In genomic region chr2:71555798-71556454, GRCh38 we compare ENCODE assay signal across 14 cellular contexts.
DNase-seq lines count a peak whose midpoint lies in the region; ATAC-seq and TF ChIP-seq lines count a peak whose summit lies in the region.
"Had no signal": no experiment of that assay in that cellular context is flagged by ENCODE, and none has a peak within 500 bp of the region (broad histone marks: within the 10 kb centered on the region; RNA-seq: fewer than 3 reads in every experiment).

No MANE protein-coding gene starts in this region.

- no peaks in the 10 kb centered on the region for H3K9me3 Mint-ChIP-seq in natural killer cell treated with Interleukin-12 subunit alpha and Interleukin-12 subunit beta and Interleukin-15 and Interleukin-18, amount 100 ng/mL, for 72 hours
- H3K9me3 Mint-ChIP-seq in natural killer cell, result no peaks in the 10 kb centered on the region
- no peaks in the 10 kb centered on the region for H3K9me3 Mint-ChIP-seq in WTC11

- no peak for ATAC-seq in natural killer cell treated with Interleukin-12 subunit alpha and Interleukin-12 subunit beta and Interleukin-15 and Interleukin-18, amount 100 ng/mL, for 72 hours
- ATAC-seq in natural killer cell (no peak), left lobe of liver (peak; percentile 87), GM18858 (IDR thresholded peaks at IDR 0.05; ENCODE audit: unreplicated experiment) (no peak), WTC11 (no peak), GM19351 (IDR thresholded peaks at IDR 0.05; ENCODE audit: unreplicated experiment) (no peak)

- H3K4me1 Mint-ChIP-seq in natural killer cell treated with Interleukin-12 subunit alpha and Interleukin-12 subunit beta and Interleukin-15 and Interleukin-18, amount 100 ng/mL, for 72 hours (ENCODE audit: low read depth in 2 of 2), result peaks cover 0 to 9% of the 10 kb centered on the region in 2 donors
- H3K4me1 Mint-ChIP-seq in natural killer cell, result peaks cover 0 to 6% of the 10 kb centered on the region in 2 donors
- H3K4me1 Mint-ChIP-seq in WTC11, result peaks cover 16% of the 10 kb centered on the region

- no peak overlapping the region for H3K4me2 ChIP-seq in osteoblast (ENCODE audit: insufficient read depth, low read length)

- H3K27me3 ChIP-seq in osteoblast (ENCODE audit: insufficient read depth, low read length), result peaks cover 8% of the 10 kb centered on the region

- no peak overlapping the region for H3K4me3 ChIP-seq in osteoblast (ENCODE audit: insufficient read depth, low read length)

- intact Hi-C loops in natural killer cell (cut with micrococcal nuclease), result no loop called here

- H3K79me2 ChIP-seq in osteoblast (ENCODE audit: insufficient read depth, low read length), result no peaks in the 10 kb centered on the region

- no peaks in the 10 kb centered on the region for H3K4me1 ChIP-seq in osteoblast (ENCODE audit: insufficient read depth, low read length)

- no peak overlapping the region for H3K27ac ChIP-seq in osteoblast (ENCODE audit: low read depth, low read length)
- H3K27ac ChIP-seq: C4-2B, RWPE1 had no signal

- H3K4me3 Mint-ChIP-seq in natural killer cell treated with Interleukin-12 subunit alpha and Interleukin-12 subunit beta and Interleukin-15 and Interleukin-18, amount 100 ng/mL, for 72 hours, result no peak overlapping the region
- H3K4me3 Mint-ChIP-seq in natural killer cell, result no peak overlapping the region
- no peak overlapping the region for H3K4me3 Mint-ChIP-seq in WTC11

- no peak overlapping the region for H3K27ac Mint-ChIP-seq in natural killer cell treated with Interleukin-12 subunit alpha and Interleukin-12 subunit beta and Interleukin-15 and Interleukin-18, amount 100 ng/mL, for 72 hours
- H3K27ac Mint-ChIP-seq in natural killer cell (no peak overlapping the region), WTC11 (no peak overlapping the region)

- H3K36me3 Mint-ChIP-seq in natural killer cell treated with Interleukin-12 subunit alpha and Interleukin-12 subunit beta and Interleukin-15 and Interleukin-18, amount 100 ng/mL, for 72 hours, result no peaks in the 10 kb centered on the region
- H3K36me3 Mint-ChIP-seq in natural killer cell (no peaks in the 10 kb centered on the region), WTC11 (no peaks in the 10 kb centered on the region)

- H4K20me1 ChIP-seq in osteoblast (ENCODE audit: insufficient read depth, low read length), result no peaks in the 10 kb centered on the region

- CTCF ChIA-PET in WTC11 (lab: Charles Lee), result interaction anchor here (1.0 to 3.0 kb wide), 6 partner anchors 10 to 594 kb away, joined by 4 to 31 read pairs (median 8); no protein-coding TSS in a partner anchor

- peak; percentile 60 for DNase-seq in natural killer cell treated with Interleukin-12 subunit alpha and Interleukin-12 subunit beta and Interleukin-15 and Interleukin-18, amount 100 ng/mL, for 72 hours (ENCODE audit: low spot score)
- DNase-seq in natural killer cell (no peak), left lobe of liver (ENCODE audit: low spot score) (peak; percentile 94), osteoblast (ENCODE audit: insufficient read length, low spot score, missing footprints) (peak; percentile 47), WTC11 (ENCODE audit: low spot score) (no peak), middle frontal gyrus (ENCODE audit: extremely low spot score, low spot score) (no peak)
- DNase-seq: COR-L47, DMS153, NCI-H1417 treated with DMSO at 0.1 percent for 48 hours, NCI-H2029 treated with DMSO at 0.1 percent for 48 hours had no signal

- TF ChIP-seq CTCF in natural killer cell (IDR thresholded peaks at IDR 0.05) (no peak), osteoblast (IDR thresholded peaks at IDR 0.05; ENCODE audit: extremely low read depth, low read depth, low read length) (no peak), WTC11 (IDR thresholded peaks at IDR 0.05) (no peak)

- no peak overlapping the region for H2AFZ ChIP-seq in osteoblast (ENCODE audit: low read length)

- H3K9me3 ChIP-seq in osteoblast (ENCODE audit: low read depth, low read length), result no peaks in the 10 kb centered on the region

- H3K27me3 Mint-ChIP-seq in natural killer cell treated with Interleukin-12 subunit alpha and Interleukin-12 subunit beta and Interleukin-15 and Interleukin-18, amount 100 ng/mL, for 72 hours, result no peaks in the 10 kb centered on the region
- H3K27me3 Mint-ChIP-seq in natural killer cell (ENCODE audit: low read depth in 2 of 2), result peaks cover 0 to 2% of the 10 kb centered on the region in 2 donors
- no peaks in the 10 kb centered on the region for H3K27me3 Mint-ChIP-seq in WTC11 (ENCODE audit: low read depth)

- POLR2A ChIA-PET in WTC11 (lab: Charles Lee), result no interaction called here

- H3K36me3 ChIP-seq in osteoblast (ENCODE audit: insufficient read depth, low read length), result no peaks in the 10 kb centered on the region

TF ChIP-seq in WTC11, 78 proteins besides CTCF, POLR2A, EP300 and RAD21:
- TF ChIP-seq TEAD4 (CRISPR knock-in tag; IDR thresholded peaks at IDR 0.05), result no peak

Comparison
In these comparisons a context has a peak if more than half of its experiments do, and no peak if none do; other contexts are left out.
1. DNase-seq: peak in natural killer cell treated with Interleukin-12 subunit alpha and Interleukin-12 subunit beta and Interleukin-15 and Interleukin-18, amount 100 ng/mL, for 72 hours (single experiment), left lobe of liver (single experiment) and osteoblast (single experiment); none in natural killer cell (single experiment), WTC11 (single experiment) and middle frontal gyrus (single experiment).